ENCODE assay signal across 8 cellular contexts in the genomic region with DNA sequence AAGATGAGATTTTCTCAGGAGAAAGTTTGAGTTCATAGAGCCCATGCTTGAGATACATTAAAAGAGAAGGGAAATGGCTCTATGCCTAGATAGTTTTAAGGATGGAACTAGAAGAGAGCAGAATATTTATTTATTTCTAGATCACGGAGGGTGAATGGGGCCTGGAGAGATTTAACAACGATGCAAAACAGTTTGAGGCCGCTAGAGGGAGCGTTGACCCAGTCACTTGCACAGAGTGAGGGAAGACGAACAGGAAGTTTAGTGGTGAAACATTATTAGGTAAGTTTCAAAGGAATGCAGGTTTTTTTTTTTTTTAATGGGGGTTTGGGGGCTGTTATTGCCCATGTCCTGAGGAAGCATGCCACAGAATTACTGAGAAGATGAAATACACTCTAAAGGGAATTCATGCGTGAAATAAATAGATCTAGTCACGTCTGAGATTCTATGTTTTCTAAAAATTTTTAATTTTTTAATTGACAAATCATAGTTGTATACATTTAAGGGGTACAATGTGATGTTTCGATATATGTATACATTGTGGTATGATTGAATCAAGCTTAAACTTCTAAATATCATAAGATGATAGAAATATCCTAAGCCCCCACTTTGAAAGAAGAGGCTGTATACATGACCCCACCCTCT. TPM values are rescaled to one million over a fixed set of nuclear protein-coding genes. Genes with fewer than 3 reads are reported as not detected.
DNase-seq lines count a peak whose midpoint lies in the region; ATAC-seq and TF ChIP-seq lines count a peak whose summit lies in the region.

No MANE protein-coding gene starts in this region.

- no peak for TF ChIP-seq EP300 in suprapubic skin (IDR thresholded peaks at IDR 0.05)

- 23% methylated on average over 7 of the region's 8 CpGs for WGBS in suprapubic skin

- peak; percentile 70 for DNase-seq in Caki2 (ENCODE audit: low read depth)
- DNase-seq in OCI-M1 (lab: John Stamatoyannopoulos, UW): peak; percentile 88
- peak; percentile 41 for DNase-seq in activated T-cell treated with anti-CD3 and anti-CD28 coated beads for 24 hours (ENCODE audit: low read depth)
- DNase-seq in fibroblast of lung (ENCODE audit: low read depth in 2 of 2): peak; percentile 61 to 65
- peak; percentile 55 for DNase-seq in neural crest cell (ENCODE audit: low read depth, low spot score)
- DNase-seq in suprapubic skin (ENCODE audit: low spot score in 2 of 2): peak in 1 of 2 donors; percentile 79

- H3K36me3 Mint-ChIP-seq in neural crest cell (ENCODE audit: low read depth): no peaks in the 10 kb centered on the region

- TF ChIP-seq CTCF in fibroblast of lung (conservative IDR thresholded peaks at IDR 0.05 in 1 of 2, IDR thresholded peaks at IDR 0.05 in 1 of 2; ENCODE audit: low read depth in 1 of 2, low read length in 2 of 2): peak; percentile 90 to 96
- peak; percentile 79 for TF ChIP-seq CTCF in neural crest cell (conservative IDR thresholded peaks at IDR 0.05)
- TF ChIP-seq CTCF in suprapubic skin (IDR thresholded peaks at IDR 0.05): peak; percentile 37 to 80

- H3K4me3 ChIP-seq in fibroblast of lung (replicated peaks in 1 of 4; ENCODE audit: control extremely low read depth in 1 of 4, insufficient read depth in 1 of 4, low read depth in 3 of 4, low read length in 4 of 4) (no peak overlapping the region), suprapubic skin (no peak overlapping the region)

- H3K9ac ChIP-seq in fibroblast of lung (ENCODE audit: insufficient read depth, low read length): no peak overlapping the region

- no peaks in the 10 kb centered on the region for H3K36me3 ChIP-seq in fibroblast of lung (ENCODE audit: control insufficient read depth, insufficient read depth, low read length)
- H3K36me3 ChIP-seq in suprapubic skin: no peaks in the 10 kb centered on the region

- no peak overlapping the region for H3K4me3 Mint-ChIP-seq in neural crest cell

- H3K79me2 ChIP-seq in fibroblast of lung (ENCODE audit: control insufficient read depth, insufficient read depth, low read length): no peaks in the 10 kb centered on the region

- no peaks in the 10 kb centered on the region for H3K4me1 ChIP-seq in fibroblast of lung (ENCODE audit: control insufficient read depth, extremely low read depth, insufficient read depth, low read length)
- H3K4me1 ChIP-seq in suprapubic skin: no peaks in the 10 kb centered on the region

- ATAC-seq in GM19438 (IDR thresholded peaks at IDR 0.05; ENCODE audit: low read depth, unreplicated experiment): peak; percentile 93
- ATAC-seq in HG03520 (IDR thresholded peaks at IDR 0.05; ENCODE audit: unreplicated experiment): peak; percentile 78

- H3K27me3 Mint-ChIP-seq in neural crest cell (ENCODE audit: low read depth): peaks cover 12% of the 10 kb centered on the region

- no peaks in the 10 kb centered on the region for H3K4me1 Mint-ChIP-seq in neural crest cell

- in situ Hi-C loops in Caki2 (cut with HindIII; ENCODE audit: low pct_unique_long_range_greater_than_20kb, low sequenced_read_pairs): no loop called here

- H3K27ac Mint-ChIP-seq in neural crest cell (ENCODE audit: unreplicated experiment): no peak overlapping the region

- no peak overlapping the region for H3K4me2 ChIP-seq in fibroblast of lung (ENCODE audit: extremely low read depth, insufficient read depth, low read length)

- H3K27me3 ChIP-seq in fibroblast of lung (ENCODE audit: control insufficient read depth, insufficient read depth, low read length) (no peaks in the 10 kb centered on the region), suprapubic skin (peaks cover 3% of the 10 kb centered on the region)

- no peak overlapping the region for H2AFZ ChIP-seq in fibroblast of lung (ENCODE audit: low read length)

- H3K9me3 Mint-ChIP-seq in neural crest cell: no peaks in the 10 kb centered on the region

- TF ChIP-seq POLR2A in suprapubic skin (IDR thresholded peaks at IDR 0.05): no peak

- no peak overlapping the region for H3K27ac ChIP-seq in fibroblast of lung (ENCODE audit: insufficient read depth, low read length)
- no peak overlapping the region for H3K27ac ChIP-seq in suprapubic skin

- H3K9me3 ChIP-seq in fibroblast of lung (ENCODE audit: control insufficient read depth, insufficient read depth, low read depth, low read length): no peaks in the 10 kb centered on the region
- no peaks in the 10 kb centered on the region for H3K9me3 ChIP-seq in suprapubic skin

- H4K20me1 ChIP-seq in fibroblast of lung (ENCODE audit: control insufficient read depth, extremely low read depth, insufficient read depth, low read length): no peaks in the 10 kb centered on the region

RNA-seq across cellular contexts. Expression of a gene that starts 14.8 kb away (rescaled TPM):
- 6.6 and 9.2 TPM in 2 replicates for total RNA-seq in Caki2 (2014; rRNA removed; shearing (Covaris generic); ENCODE audit: low replicate concordance)
- total RNA-seq in fibroblast of lung: not detected in 2 replicates
- not detected in 2 replicates for polyA plus RNA-seq in fibroblast of lung
- polyA plus RNA-seq in fibroblast of lung (2012): not detected in 2 replicates
- not detected in 2 replicates for polyA minus RNA-seq in fibroblast of lung (ENCODE audit: low replicate concordance)
- total RNA-seq in neural crest cell: 9.1 and 10.3 TPM in 2 replicates
- 10 to 100 TPM in 1 of 4 donors, 1 to 10 TPM in 3; 3.5 to 11.0 (median 5.9) TPM for total RNA-seq in suprapubic skin

RNA-seq across cellular contexts. Expression of a gene that starts 31.4 kb away (rescaled TPM):
- not detected in 2 replicates for total RNA-seq in Caki2 (2014; rRNA removed; shearing (Covaris generic); ENCODE audit: low replicate concordance)
- total RNA-seq in fibroblast of lung (not detected in 2 replicates), neural crest cell (not detected in 2 replicates), suprapubic skin (1 to 10 TPM in 1 of 4 donors, not detected in 3; 1.5 TPM)
- polyA plus RNA-seq in fibroblast of lung: not detected in 2 replicates
- polyA plus RNA-seq in fibroblast of lung (2012): not detected in 2 replicates
- not detected in 2 replicates for polyA minus RNA-seq in fibroblast of lung (ENCODE audit: low replicate concordance)

RNA-seq across cellular contexts. Expression of a gene that starts 44.9 kb away (rescaled TPM):
- total RNA-seq in Caki2 (2014; rRNA removed; shearing (Covaris generic); ENCODE audit: low replicate concordance): not detected in 2 replicates
- total RNA-seq in fibroblast of lung (not detected in 2 replicates), neural crest cell (not detected in 2 replicates), suprapubic skin (1,000 to 10,000 TPM; 1,519 to 3,186 (median 2,298) TPM)
- polyA plus RNA-seq in fibroblast of lung: not detected in 2 replicates
- not detected in 2 replicates for polyA plus RNA-seq in fibroblast of lung (2012)
- not detected in 2 replicates for polyA minus RNA-seq in fibroblast of lung (ENCODE audit: low replicate concordance)

RNA-seq across cellular contexts. Expression of a gene that starts 53.9 kb away (rescaled TPM):
- total RNA-seq in Caki2 (2014; rRNA removed; shearing (Covaris generic); ENCODE audit: low replicate concordance): 0.64 TPM in 1 of 2 replicates, not detected in the other
- total RNA-seq in fibroblast of lung (not detected in 2 replicates), neural crest cell (2.9 and 3.5 TPM in 2 replicates), suprapubic skin (1 to 10 TPM; 1.8 to 4.8 (median 3.9) TPM)
- not detected in 2 replicates for polyA plus RNA-seq in fibroblast of lung
- not detected in 2 replicates for polyA plus RNA-seq in fibroblast of lung (2012)
- polyA minus RNA-seq in fibroblast of lung (ENCODE audit: low replicate concordance): not detected in 2 replicates

Comparison
In these comparisons a context has a peak if more than half of its experiments do, and no peak if none do; other contexts are left out.
1. RNA of a gene that starts 44.9 kb away (total RNA-seq): 1,519 to 3,186 TPM in suprapubic skin; not detected in Caki2, not detected in fibroblast of lung and not detected in neural crest cell; every median in the first group is over 1,000 times any median in the second.
2. Peak in every context shown above with its lines, with median percentiles within 50 percentile points of each other: CTCF ChIP-seq.